9 cellular contexts compared by ENCODE assay signal in the genomic region with DNA sequence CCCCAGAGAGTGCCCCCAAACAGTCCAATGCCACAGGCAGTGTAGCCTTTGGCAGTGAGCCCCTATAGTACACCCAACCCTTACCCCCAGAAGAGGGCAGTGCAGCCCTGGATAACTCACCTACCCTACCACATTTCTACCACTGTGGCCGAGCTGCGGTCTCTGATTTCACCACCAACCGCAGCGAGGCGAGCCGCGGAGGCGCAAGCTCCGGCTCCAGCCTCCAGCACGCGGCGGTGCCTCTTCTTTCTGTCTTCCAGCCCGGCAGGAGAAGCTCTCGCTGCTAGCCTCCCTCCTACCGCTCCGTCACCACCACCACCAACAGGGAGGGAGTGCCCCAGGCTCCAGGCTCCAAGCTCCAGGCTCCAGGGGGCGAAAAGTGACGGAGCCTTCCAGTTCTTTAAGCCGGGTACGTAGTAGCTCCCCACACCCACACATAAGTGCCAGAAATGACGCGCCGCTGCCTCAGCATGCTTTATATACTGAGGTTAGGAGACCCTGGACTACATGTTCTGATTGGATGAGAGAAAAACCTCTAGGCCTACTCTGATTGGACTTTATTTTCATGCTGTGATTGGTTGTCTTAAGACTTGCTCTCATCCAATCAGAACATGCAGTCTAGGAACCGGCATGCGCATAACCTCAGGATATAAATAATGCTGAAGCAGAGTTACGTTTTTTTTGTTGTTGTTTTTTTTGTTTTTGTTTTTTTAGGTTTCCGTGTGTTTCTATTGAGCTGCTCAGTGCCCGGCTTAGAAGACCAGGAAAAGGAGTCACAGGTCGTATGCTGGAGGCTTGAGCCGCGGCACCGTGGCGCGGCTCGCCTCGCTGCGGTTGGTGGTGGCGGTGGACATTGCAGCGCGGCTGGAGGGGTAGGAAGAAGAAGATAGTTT. TPM values are rescaled to one million over a fixed set of nuclear protein-coding genes. Genes with fewer than 3 reads are reported as not detected.
DNase-seq lines count a peak whose midpoint lies in the region; ATAC-seq, FAIRE-seq and TF ChIP-seq lines count a peak whose summit lies in the region.
"Had no signal": no experiment of that assay in that cellular context is flagged by ENCODE, and none has a peak within 500 bp of the region (broad histone marks: within the 10 kb centered on the region; RNA-seq: fewer than 3 reads in every experiment).

Gene PCAT7, plus strand, starts transcription at position 645 of the 893 bp plus-strand sequence.

- H3K36me3 Mint-ChIP-seq in MCF 10A (ENCODE audit: insufficient read depth, unreplicated experiment) = no peaks in the 10 kb centered on the region
- H3K36me3 Mint-ChIP-seq: T-cell had no signal

- H3K27me3 Mint-ChIP-seq in MCF 10A (ENCODE audit: insufficient read depth, unreplicated experiment) = no peaks in the 10 kb centered on the region

- peak; percentile 94 for TF ChIP-seq RAD21 in HepG2 (CRISPR knock-in tag; IDR thresholded peaks at IDR 0.05)

- H3K9me3 Mint-ChIP-seq in MCF 10A (ENCODE audit: unreplicated experiment) = no peaks in the 10 kb centered on the region
- H3K9me3 Mint-ChIP-seq: T-cell had no signal

- TF ChIP-seq CTCF in PC-3 (conservative IDR thresholded peaks at IDR 0.05; ENCODE audit: low read depth, low read length) (peak; percentile 69), MCF 10A (IDR thresholded peaks at IDR 0.05; ENCODE audit: unreplicated experiment) (no peak), HepG2 (CRISPR knock-in tag; IDR thresholded peaks at IDR 0.05) (peak; percentile 93), stomach (IDR thresholded peaks at IDR 0.05) (peak in 4 of 7 experiments; percentile 41 to 74 (median 64))

- BruUV-seq in PC-3 (replicated peaks; lab: Mats Ljungman, UMichigan) = TSS peak; percentile 51
- BruUV-seq in MCF 10A (replicated peaks; lab: Mats Ljungman, UMichigan) = no TSS peak
- BruUV-seq in HepG2 (replicated peaks; lab: Mats Ljungman, UMichigan) = no TSS peak

- no peaks in the 10 kb centered on the region for H3K9me2 ChIP-seq in PC-3 (replicated peaks; ENCODE audit: low read length)

- H3K4me1 ChIP-seq in PC-3 (ENCODE audit: insufficient read depth, low read length) = peaks cover 16% of the 10 kb centered on the region; the same call in 1 of the 2 replicates
- peaks cover 29% of the 10 kb centered on the region for H3K4me1 ChIP-seq in HepG2 (ENCODE audit: insufficient read depth, low read length)
- peaks cover 0 to 12% (median 0%) of the 10 kb centered on the region in 4 donors for H3K4me1 ChIP-seq in stomach

- H3K4me3 ChIP-seq in MG63 = peak within 1 kb of the TSS; percentile 58
- H3K4me3 ChIP-seq in PC-3 (ENCODE audit: low read length) = peak within 1 kb of the TSS; percentile 85
- peak within 1 kb of the TSS; percentile 75 to 89 (median 79) for H3K4me3 ChIP-seq in HepG2 (replicated peaks in 1 of 3; ENCODE audit: insufficient read depth in 1 of 3, low read depth in 2 of 3, low read length in 3 of 3)
- peak within 1 kb of the TSS; percentile 33 to 50 (median 40) for H3K4me3 ChIP-seq in stomach

- DNase-seq in GDM1 (lab: John Stamatoyannopoulos, UW) = peak; percentile 76
- DNase-seq in MG63 = peak; percentile 89
- peak; percentile 87 for DNase-seq in PC-3
- peak; percentile 36 for DNase-seq in MCF 10A (ENCODE audit: unreplicated experiment)
- DNase-seq in HepG2 (ENCODE audit: low spot score) = peak; percentile 84
- peak; percentile 90 for DNase-seq in stomach
- no peak for DNase-seq in activated gamma-delta T cell treated with Interleukin-2 at 50 U/mL for 16 hours

- peak within 1 kb of the TSS; percentile 84 for H2AFZ ChIP-seq in PC-3 (ENCODE audit: low read length)
- H2AFZ ChIP-seq in HepG2 (ENCODE audit: low read length) = peak within 1 kb of the TSS; percentile 83

- no peaks in the 10 kb centered on the region for H3F3A ChIP-seq in PC-3 (ENCODE audit: low read length, unreplicated experiment)

- peak; percentile 64 for FAIRE-seq in HepG2 (lab: Jason Lieb, UNC)

- ATAC-seq in PC-3 = peak; percentile 85
- ATAC-seq in HepG2 = peak; percentile 92
- no peak for ATAC-seq in HG03520 (IDR thresholded peaks at IDR 0.05; ENCODE audit: unreplicated experiment)

- H3K79me2 ChIP-seq in PC-3 (ENCODE audit: low read length) (peaks cover 51% of the 10 kb centered on the region), HepG2 (ENCODE audit: insufficient read depth, low read length) (peaks cover 11% of the 10 kb centered on the region)

- H3K4me2 ChIP-seq in PC-3 (ENCODE audit: low read length) (peak within 1 kb of the TSS; percentile 93), HepG2 (ENCODE audit: low read depth, low read length) (peak within 1 kb of the TSS; percentile 85)

- H3K9me3 ChIP-seq in MG63 = no peaks in the 10 kb centered on the region
- H3K9me3 ChIP-seq in PC-3 (ENCODE audit: low read length) = no peaks in the 10 kb centered on the region
- H3K9me3 ChIP-seq in HepG2 (ENCODE audit: low read length) = no peaks in the 10 kb centered on the region
- no peaks in the 10 kb centered on the region for H3K9me3 ChIP-seq in stomach

- peaks cover 5% of the 10 kb centered on the region; the same call in 1 of the 2 replicates for H3K36me3 ChIP-seq in MG63
- peaks cover 25% of the 10 kb centered on the region for H3K36me3 ChIP-seq in PC-3 (ENCODE audit: low read depth, low read length)
- H3K36me3 ChIP-seq in HepG2 (replicated peaks in 1 of 2; ENCODE audit: control insufficient read depth in 1 of 2, insufficient read depth in 2 of 2, low read length in 2 of 2) = peaks cover 1 to 8% of the 10 kb centered on the region in 2 experiments; a peak in 2 of 5 replicates
- peaks cover 0 to 4% (median 0%) of the 10 kb centered on the region in 4 donors for H3K36me3 ChIP-seq in stomach

- 18% methylated on average over 26 of the region's 40 CpGs for WGBS in HepG2 (ENCODE audit: low lambda C conversion rate)
- WGBS in stomach, 5 donors = 49 to 72% (median 63%) methylated on average over 33 to 40 of the region's 40 CpGs

- H3K27ac ChIP-seq in PC-3 (ENCODE audit: low read length) = peak within 1 kb of the TSS; percentile 82
- peak within 1 kb of the TSS; percentile 90 for H3K27ac ChIP-seq in HepG2 (ENCODE audit: extremely low read length, insufficient read depth, low read length)
- peak within 1 kb of the TSS; percentile 83 to 97 (median 85) for H3K27ac ChIP-seq in stomach

- H3K4me3 Mint-ChIP-seq in MCF 10A (ENCODE audit: unreplicated experiment) = no peak within 1 kb of the TSS
- H3K4me3 Mint-ChIP-seq: T-cell had no signal

- peaks cover 11% of the 10 kb centered on the region for H4K20me1 ChIP-seq in PC-3 (ENCODE audit: low read length)
- peaks cover 3% of the 10 kb centered on the region; the same call in 1 of the 2 replicates for H4K20me1 ChIP-seq in HepG2 (ENCODE audit: insufficient read depth, low read length)

- TF ChIP-seq POLR2A in HepG2 (IDR thresholded peaks at IDR 0.05; ENCODE audit: insufficient read depth in 1 of 2, low read depth in 2 of 2, low read length in 2 of 2) = peak; percentile 90 to 97
- TF ChIP-seq POLR2A in stomach (IDR thresholded peaks at IDR 0.05) = no peak

- H3K27me3 ChIP-seq in MG63 (no peaks in the 10 kb centered on the region), PC-3 (ENCODE audit: low read length) (no peaks in the 10 kb centered on the region), HepG2 (ENCODE audit: control insufficient read depth in 1 of 2, insufficient read depth in 2 of 2, low read length in 2 of 2) (no peaks in the 10 kb centered on the region; a peak in 1 of 5 replicates), stomach (peaks cover 0 to 9% (median 0%) of the 10 kb centered on the region in 3 donors)

- H3K4me1 Mint-ChIP-seq in MCF 10A (ENCODE audit: insufficient read depth, unreplicated experiment) = no peaks in the 10 kb centered on the region
- H3K4me1 Mint-ChIP-seq: T-cell had no signal

- CTCF ChIA-PET in PC-3 (lab: Charles Lee) = interaction anchor here (0.5 to 1.6 kb wide), 7 partner anchors 57 to 563 kb away, joined by 3 to 5 read pairs (median 4); no protein-coding TSS in a partner anchor
- CTCF ChIA-PET in MCF 10A (lab: Yijun Ruan, JAX) = interaction anchor here (0.9 kb wide), 1 partner anchor 11 kb away, joined by 4 read pairs; no protein-coding TSS in a partner anchor
- CTCF ChIA-PET in HepG2 (lab: Yijun Ruan, JAX; ENCODE audit: low intra/inter-chr PET ratio, low total read pairs) = interaction anchor here (0.6 to 1.7 kb wide), 4 partner anchors 49 to 573 kb away, joined by 3 to 17 read pairs (median 6); no protein-coding TSS in a partner anchor

- TF ChIP-seq EP300 in HepG2 (IDR thresholded peaks at IDR 0.05; ENCODE audit: low read depth in 2 of 2, low read length in 2 of 2) (no peak), HepG2 (CRISPR knock-in tag; IDR thresholded peaks at IDR 0.05; ENCODE audit: borderline replicate concordance) (peak; percentile 32; the same call in 1 of the 2 replicates), stomach (IDR thresholded peaks at IDR 0.05) (no peak)

- in situ Hi-C loops in HepG2 (cut with HindIII; ENCODE audit: extremely low pct_ligation_motif_present, low pct_unique_long_range_greater_than_20kb) = no loop called here

- H3K27ac Mint-ChIP-seq in MCF 10A (ENCODE audit: low read depth, unreplicated experiment) = no peak within 1 kb of the TSS
- H3K27ac Mint-ChIP-seq: T-cell had no signal

- H3K9ac ChIP-seq in PC-3 (ENCODE audit: low read length) (peak within 1 kb of the TSS; percentile 77), HepG2 (ENCODE audit: insufficient read depth, low read depth, low read length) (peak within 1 kb of the TSS; percentile 86)

- POLR2A ChIA-PET in PC-3 (lab: Charles Lee; ENCODE audit: unreplicated experiment) (interaction anchor here (0.6 kb wide), 1 partner anchor 94 kb away, joined by 3 read pairs; no protein-coding TSS in a partner anchor), MCF 10A (lab: Yijun Ruan, JAX) (no interaction called here), HepG2 (lab: Yijun Ruan, JAX) (interaction anchor here (0.6 to 2.8 kb wide), 22 partner anchors 9 to 613 kb away, joined by 3 to 37 read pairs (median 4); no protein-coding TSS in a partner anchor)

- intact Hi-C loops in PC-3 (cut with micrococcal nuclease) = loop anchor here (1.0 to 10.0 kb wide), 4 partner anchors 48 to 576 kb away; no protein-coding TSS in a partner anchor
- intact Hi-C loops in MCF 10A (cut with micrococcal nuclease) = no loop called here
- intact Hi-C loops in HepG2 (cut with micrococcal nuclease; ENCODE audit: unreplicated experiment) = loop anchor here (1.0 to 2.0 kb wide), 4 partner anchors 49 to 114 kb away; no protein-coding TSS in a partner anchor
- intact Hi-C loops in stomach (cut with DNase I; ENCODE audit: low total_unique reads) = no loop called here

RNA-seq across cellular contexts. Expression of gene PCAT7, which starts in this region (rescaled TPM):
- total RNA-seq in MG63 (2014; rRNA removed; shearing (Covaris generic); ENCODE audit: low replicate concordance) = 1.2 and 4.0 TPM in 2 replicates
- total RNA-seq in PC-3 (2014; rRNA removed) = 1.9 and 2.5 TPM in 2 replicates
- total RNA-seq in MCF 10A (2022) = not detected in 2 replicates
- total RNA-seq in HepG2 (2016; rRNA removed; fragmentation: Illumina TruSeq; extraction: Trizol) = 2.3 and 3.2 TPM in 2 replicates
- 0.62 and 0.71 TPM in 2 replicates for total RNA-seq in HepG2 (2016; cell fraction: cytosol; rRNA removed; fragmentation: Illumina TruSeq; extraction: Trizol; ENCODE audit: low read depth)
- total RNA-seq in HepG2 (2016; cell fraction: insoluble cytoplasmic fraction; rRNA removed; fragmentation: Illumina TruSeq; extraction: Trizol) = 2.3 and 2.7 TPM in 2 replicates
- total RNA-seq in HepG2 (2016; cell fraction: membrane; rRNA removed; fragmentation: Illumina TruSeq; extraction: Trizol) = 1.7 and 2.3 TPM in 2 replicates
- total RNA-seq in HepG2 (2016; cell fraction: nucleus; rRNA removed; fragmentation: Illumina TruSeq; extraction: Trizol) = 2.2 and 2.9 TPM in 2 replicates
- polyA plus RNA-seq in HepG2 (2011; rRNA removed) = 3.8 and 3.9 TPM in 2 replicates
- 2.4 and 3.8 TPM in 2 replicates for polyA plus RNA-seq in HepG2 (2011; cell fraction: cytosol; rRNA removed)
- polyA plus RNA-seq in HepG2 (2011; cell fraction: nucleus; rRNA removed) = 3.3 and 4.5 TPM in 2 replicates
- polyA plus RNA-seq in HepG2 (2012) = 3.1 and 3.5 TPM in 2 replicates
- polyA plus RNA-seq in HepG2 (2016; cell fraction: cytosol; fragmentation: Illumina TruSeq; extraction: Trizol; ENCODE audit: low read depth) = 1.1 and 1.5 TPM in 2 replicates
- 2.5 and 3.2 TPM in 2 replicates for polyA plus RNA-seq in HepG2 (2016; cell fraction: insoluble cytoplasmic fraction; fragmentation: Illumina TruSeq; extraction: Trizol; ENCODE audit: low read depth)
- polyA plus RNA-seq in HepG2 (2016; cell fraction: membrane; fragmentation: Illumina TruSeq; extraction: Trizol; ENCODE audit: low read depth) = 1.4 and 2.2 TPM in 2 replicates
- polyA plus RNA-seq in HepG2 (2016; cell fraction: nucleus; fragmentation: Illumina TruSeq; extraction: Trizol; ENCODE audit: insufficient read depth, low read depth) = 3.5 and 3.8 TPM in 2 replicates
- 2.2 and 3.5 TPM in 2 replicates for polyA minus RNA-seq in HepG2 (2011; rRNA and poly(A)+ RNA removed; ENCODE audit: low replicate concordance)
- polyA minus RNA-seq in HepG2 (2011; cell fraction: cytosol; rRNA and poly(A)+ RNA removed) = 1.8 and 3.5 TPM in 2 replicates
- polyA minus RNA-seq in HepG2 (2011; cell fraction: nucleus; rRNA and poly(A)+ RNA removed) = 6.2 and 8.3 TPM in 2 replicates
- 1 to 10 TPM in 2 of 5 donors, under 1 TPM in 2, not detected in 1; 0.45 to 1.8 (median 1.3) TPM for total RNA-seq in stomach
- under 1 TPM; 0.18 to 0.62 (median 0.46) TPM for polyA plus RNA-seq in stomach
- total RNA-seq: T-cell had no signal

Comparison
In these comparisons a context has a peak if more than half of its experiments do, and no peak if none do; other contexts are left out.
1. Peak in DNase-seq in MCF 10A; RNA of the gene not detected or under 1 TPM.
2. POLR2A ChIP-seq: peak in HepG2 (2 of 2); none in stomach (0 of 4).
3. intact Hi-C loops: an anchor here in PC-3 (1.0 to 10.0 kb wide) and HepG2 (1.0 to 2.0 kb wide); none called in MCF 10A and stomach.
4. Peak in every context shown above with its lines, with median percentiles within 50 percentile points of each other: H3K4me3 ChIP-seq and H3K27ac ChIP-seq.